Comparison of ENCODE assay signal across 7 cellular contexts in the genomic region with DNA sequence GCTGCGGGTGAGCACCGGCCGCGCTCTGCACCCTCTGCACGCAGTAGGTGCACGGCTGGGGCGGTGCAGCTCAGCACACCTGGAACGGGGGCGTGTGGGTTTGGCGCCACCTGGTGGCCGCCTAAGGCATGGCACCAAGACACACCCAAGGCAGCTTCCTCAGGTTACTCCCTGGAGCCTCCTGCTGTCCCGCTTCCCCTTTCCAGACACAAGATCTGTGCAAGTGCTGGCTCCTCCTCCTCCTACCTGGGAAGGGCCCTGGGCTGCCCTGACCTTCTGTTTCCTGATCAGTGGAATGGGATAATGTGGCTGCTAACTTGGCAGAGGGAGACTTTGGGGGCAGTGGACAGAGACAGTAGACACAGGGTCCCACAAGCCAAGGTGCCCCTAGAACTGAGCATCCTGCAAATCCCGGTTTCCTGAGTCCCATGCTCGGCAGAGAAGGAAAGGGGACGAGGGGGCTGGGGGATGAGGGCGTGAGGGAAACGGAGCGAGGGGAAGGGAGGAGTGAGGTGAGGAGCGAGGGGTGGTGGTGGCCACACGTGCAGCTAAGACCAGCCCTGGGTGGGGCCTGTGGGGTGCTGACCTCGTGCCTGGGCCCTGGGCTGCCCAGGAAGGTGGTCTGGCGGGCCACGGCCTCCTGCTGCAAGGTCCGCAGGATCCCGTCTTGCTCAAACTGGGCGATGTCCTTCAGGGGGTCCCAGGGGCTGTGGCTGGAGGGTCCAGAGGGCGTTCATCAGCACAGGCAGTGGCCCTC. TPM values are rescaled to one million over a fixed set of nuclear protein-coding genes. Genes with fewer than 3 reads are reported as not detected.
DNase-seq lines count a peak whose midpoint lies in the region; ATAC-seq, FAIRE-seq and TF ChIP-seq lines count a peak whose summit lies in the region.

No MANE protein-coding gene starts in this region.

- H3K27me3 Mint-ChIP-seq in naive thymus-derived CD8-positive, alpha-beta T cell, result peaks cover 0 to 4% (median 0%) of the 10 kb centered on the region in 5 donors

- POLR2A ChIA-PET in naive thymus-derived CD8-positive, alpha-beta T cell (lab: Charles Lee), result interaction anchor here (0.8 to 2.4 kb wide), 3 partner anchors 55 to 117 kb away, joined by 5 to 8 read pairs (median 6); no protein-coding TSS in a partner anchor

- no peaks in the 10 kb centered on the region for H3K9me3 Mint-ChIP-seq in naive thymus-derived CD8-positive, alpha-beta T cell

- DNase-seq in GM12892 (ENCODE audit: insufficient read length) (peak; percentile 94), NOMO-1 treated with dmso at 0.1 percent for 144 hours (lab: John Stamatoyannopoulos, UW; ENCODE audit: unreplicated experiment) (peak; percentile 19), erythroblast (lab: John Stamatoyannopoulos, UW) (peak; percentile 62 to 82)
- peak; percentile 74 for DNase-seq in activated CD8-positive, alpha-beta memory T cell treated with anti-CD3 and anti-CD28 coated beads, Interleukin-2, amount 50 U/mL, for 4 hours
- peak; percentile 39 to 81 (median 66) for DNase-seq in naive thymus-derived CD8-positive, alpha-beta T cell
- DNase-seq in stimulated activated naive CD4-positive, alpha-beta T cell (lab: John Stamatoyannopoulos, UW), result peak in 5 of 6 experiments; percentile 53 to 76 (median 65)

- peak; percentile 99 for FAIRE-seq in GM12892 (lab: Jason Lieb, UNC)

- H3K4me3 Mint-ChIP-seq in naive thymus-derived CD8-positive, alpha-beta T cell, result no peak overlapping the region

- ATAC-seq in HG03354 (IDR thresholded peaks at IDR 0.05; ENCODE audit: poor library complexity, severe bottlenecking, unreplicated experiment), result peak; percentile 86
- ATAC-seq in naive thymus-derived CD8-positive, alpha-beta T cell, result peak; percentile 70 to 92

- peak overlapping the region in 1 of 10 donors; percentile 15 for H3K27ac Mint-ChIP-seq in naive thymus-derived CD8-positive, alpha-beta T cell

- peaks cover 0 to 3% (median under 1%) of the 10 kb centered on the region in 4 donors for H3K4me1 Mint-ChIP-seq in naive thymus-derived CD8-positive, alpha-beta T cell

- no peak for TF ChIP-seq POLR2A in GM12892 (IDR thresholded peaks at IDR 0.05; ENCODE audit: low read depth, low read length)
- no peak for TF ChIP-seq POLR2A in erythroblast (IDR thresholded peaks at IDR 0.05; ENCODE audit: low read length)

- H3K36me3 Mint-ChIP-seq in naive thymus-derived CD8-positive, alpha-beta T cell, result peaks cover 4 to 27% (median 7%) of the 10 kb centered on the region in 3 donors

RNA-seq across cellular contexts. Expression of a gene that starts 34.8 kb away (rescaled TPM):
- polyA plus RNA-seq in GM12892 (2012; ENCODE audit: missing spikeins), result 28.6 TPM
- total RNA-seq in naive thymus-derived CD8-positive, alpha-beta T cell, result 100 to 1,000 TPM; 131 TPM
- polyA plus RNA-seq in naive thymus-derived CD8-positive, alpha-beta T cell, result 10 to 100 TPM; 31.4 to 70.2 (median 60.0) TPM

Comparison
In these comparisons a context has a peak if more than half of its experiments do, and no peak if none do; other contexts are left out.
1. Peak in every context shown above with its lines: DNase-seq and ATAC-seq.
2. DNase-seq: peak in every context shown above with its lines; median percentile 94 in GM12892; 74 in activated CD8-positive, alpha-beta memory T cell treated with anti-CD3 and anti-CD28 coated beads, Interleukin-2, amount 50 U/mL, for 4 hours; 72 in erythroblast; 66 in naive thymus-derived CD8-positive, alpha-beta T cell; 65 in stimulated activated naive CD4-positive, alpha-beta T cell; 19 in NOMO-1 treated with dmso at 0.1 percent for 144 hours.